10 cellular contexts compared by ENCODE assay signal in the genomic region with DNA sequence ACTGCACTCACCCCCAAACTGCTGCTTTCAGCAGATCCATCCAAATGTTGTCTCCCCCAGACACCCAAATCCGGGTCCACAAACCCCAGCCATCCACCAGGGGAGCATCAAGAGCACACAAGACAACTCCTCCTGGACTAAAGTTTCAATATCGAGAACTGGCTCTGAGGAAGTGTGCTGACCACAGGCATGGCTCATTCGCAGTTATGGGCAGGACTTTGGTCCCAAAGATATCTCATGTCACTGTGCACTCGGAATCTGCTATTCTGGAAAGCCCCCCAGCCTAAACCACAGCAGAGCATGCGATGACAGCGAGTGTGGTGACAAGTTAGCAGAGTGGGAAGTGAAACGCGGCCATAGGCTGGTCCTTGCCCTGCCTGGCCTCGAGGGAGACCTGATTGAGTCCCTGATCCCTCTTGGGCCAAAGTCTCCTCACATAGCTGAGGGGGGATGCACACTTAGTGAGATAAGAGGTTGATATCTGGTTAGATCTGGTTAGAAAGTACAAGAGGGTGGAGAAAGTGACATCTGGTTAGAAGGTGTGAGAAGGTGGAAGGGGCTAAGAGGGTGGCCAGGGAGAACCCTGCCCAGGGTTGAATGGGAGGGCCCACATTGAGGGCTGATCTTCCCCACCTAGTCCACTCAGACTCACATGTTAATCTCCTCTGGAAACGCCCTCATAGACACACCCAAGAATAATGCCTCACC.
DNase-seq lines count a peak whose midpoint lies in the region; ATAC-seq, FAIRE-seq and TF ChIP-seq lines count a peak whose summit lies in the region.
"Had no signal": no experiment of that assay in that cellular context is flagged by ENCODE, and none has a peak within 500 bp of the region (broad histone marks: within the 10 kb centered on the region; RNA-seq: fewer than 3 reads in every experiment).

No MANE protein-coding gene starts in this region.

- H3K27me3 ChIP-seq in CD4-positive, CD25-positive, alpha-beta regulatory T cell (ENCODE audit: control insufficient read depth, insufficient read depth, low read length): peaks cover 2% of the 10 kb centered on the region
- H3K27me3 ChIP-seq in K562 (ENCODE audit: control insufficient read depth in 2 of 2, insufficient read depth in 2 of 2, low read length in 2 of 2) (no peaks in the 10 kb centered on the region), HAP-1 (ENCODE audit: low read depth) (peaks cover 5% of the 10 kb centered on the region; the same call in 1 of the 2 replicates), MG63 (no peaks in the 10 kb centered on the region)

- peak overlapping the region in 1 of 2 experiments; percentile 55; a peak in 1 of 4 replicates for H3K9ac ChIP-seq in K562 (ENCODE audit: insufficient read depth in 1 of 2, low read depth in 2 of 2, low read length in 2 of 2)

- no peaks in the 10 kb centered on the region for H4K20me1 ChIP-seq in K562 (replicated peaks; ENCODE audit: control insufficient read depth, insufficient read depth, low read length)

- TF ChIP-seq RAD21 in K562 (CRISPR knock-in tag; conservative IDR thresholded peaks at IDR 0.05 in 1 of 2, IDR thresholded peaks at IDR 0.05 in 1 of 2): peak; percentile 53 to 61

- no peak for DNase-seq in CD4-positive, CD25-positive, alpha-beta regulatory T cell
- DNase-seq in K562 (ENCODE audit: extremely low read depth in 1 of 4, low spot score in 3 of 4) (peak in 1 of 4 experiments; percentile 58), HAP-1 (ENCODE audit: low spot score in 2 of 2) (no peak), MG63 (no peak), NCI-H146 treated with DMSO at 0.1 percent for 48 hours (lab: John Stamatoyannopoulos, UW; ENCODE audit: unreplicated experiment) (no peak), T1000 (lab: John Stamatoyannopoulos, UW) (no peak)
- DNase-seq: DMS53 had no signal

- CTCF ChIA-PET in K562 (lab: Yijun Ruan, JAX; ENCODE audit: low intra/inter-chr PET ratio): interaction anchor here (1.3 kb wide), 1 partner anchor 97 kb away, joined by 4 read pairs; no protein-coding TSS in a partner anchor

- no peak for TF ChIP-seq POLR2A in K562 (conservative IDR thresholded peaks at IDR 0.05)

- no peaks in the 10 kb centered on the region for H3K36me3 ChIP-seq in CD4-positive, CD25-positive, alpha-beta regulatory T cell (ENCODE audit: control insufficient read depth, insufficient read depth, low read length)
- no peaks in the 10 kb centered on the region for H3K36me3 ChIP-seq in K562 (ENCODE audit: control insufficient read depth, insufficient read depth, low read length)
- no peaks in the 10 kb centered on the region for H3K36me3 ChIP-seq in HAP-1 (replicated peaks)
- no peaks in the 10 kb centered on the region for H3K36me3 ChIP-seq in MG63

- no peak overlapping the region for H3K27ac Mint-ChIP-seq in CD4-positive, CD25-positive, alpha-beta regulatory T cell
- H3K27ac Mint-ChIP-seq: T-cell had no signal

- peaks cover 17% of the 10 kb centered on the region; the same call in 2 of the 3 replicates for H3K79me2 ChIP-seq in K562 (ENCODE audit: control insufficient read depth, insufficient read depth, low read length)

- TF ChIP-seq CTCF in K562 (IDR thresholded peaks at IDR 0.05 in 2 of 3, conservative IDR thresholded peaks at IDR 0.05 in 1 of 3; ENCODE audit: insufficient read depth in 2 of 3, low read depth in 1 of 3, low read length in 3 of 3): peak; percentile 52 to 60 (median 55)

- in situ Hi-C loops in K562 (cut with MboI) (no loop called here), HAP-1 (cut with MboI; ENCODE audit: low sequenced_read_pairs) (no loop called here)

- H3K9me1 ChIP-seq in K562 (ENCODE audit: control insufficient read depth, insufficient read depth, low read length): no peaks in the 10 kb centered on the region

- intact Hi-C loops in K562 (cut with micrococcal nuclease): no loop called here

- peaks cover 18% of the 10 kb centered on the region for H3K27me3 Mint-ChIP-seq in CD4-positive, CD25-positive, alpha-beta regulatory T cell

- no peak overlapping the region for H3K4me3 Mint-ChIP-seq in CD4-positive, CD25-positive, alpha-beta regulatory T cell
- H3K4me3 Mint-ChIP-seq: T-cell had no signal

- no peak overlapping the region for H3K4me3 ChIP-seq in CD4-positive, CD25-positive, alpha-beta regulatory T cell (ENCODE audit: low read depth, low read length)
- no peak overlapping the region for H3K4me3 ChIP-seq in K562
- H3K4me3 ChIP-seq in HAP-1: no peak overlapping the region
- no peak overlapping the region for H3K4me3 ChIP-seq in MG63

- H3K4me2 ChIP-seq in K562 (ENCODE audit: insufficient read depth, low read length): peak overlapping the region; percentile 19; the same call in 1 of the 2 replicates

- peaks cover 0 to 6% (median 0%) of the 10 kb centered on the region in 7 donors for H3K9me3 Mint-ChIP-seq in CD4-positive, CD25-positive, alpha-beta regulatory T cell

- no peak for TF ChIP-seq EP300 in K562 (IDR thresholded peaks at IDR 0.05; ENCODE audit: low read length)

- no peaks in the 10 kb centered on the region for H3K36me3 Mint-ChIP-seq in CD4-positive, CD25-positive, alpha-beta regulatory T cell
- H3K36me3 Mint-ChIP-seq: T-cell had no signal

- H2AFZ ChIP-seq in K562 (ENCODE audit: low read depth, low read length): peak overlapping the region; percentile 24

- FAIRE-seq in K562 (lab: Jason Lieb, UNC): no peak

- H3K4me1 Mint-ChIP-seq in CD4-positive, CD25-positive, alpha-beta regulatory T cell: no peaks in the 10 kb centered on the region
- H3K4me1 Mint-ChIP-seq: T-cell had no signal

- BruUV-seq in K562 (replicated peaks; lab: Mats Ljungman, UMichigan): no TSS peak

- no peaks in the 10 kb centered on the region for H3K9me3 ChIP-seq in CD4-positive, CD25-positive, alpha-beta regulatory T cell (ENCODE audit: control insufficient read depth in 2 of 2, low read length in 2 of 2)
- H3K9me3 ChIP-seq in K562 (replicated peaks; ENCODE audit: control insufficient read depth, insufficient read depth, low read depth, low read length): no peaks in the 10 kb centered on the region
- H3K9me3 ChIP-seq in HAP-1: no peaks in the 10 kb centered on the region
- H3K9me3 ChIP-seq in MG63: peaks cover 4% of the 10 kb centered on the region; the same call in 1 of the 2 replicates

- 31% methylated on average over 10 of the region's 10 CpGs for WGBS in K562 (ENCODE audit: insufficient coverage, low coverage, missing lambda C conversion rate)

- no peaks in the 10 kb centered on the region for H3K4me1 ChIP-seq in CD4-positive, CD25-positive, alpha-beta regulatory T cell (ENCODE audit: control insufficient read depth, insufficient read depth, low read length, poor library complexity, severe bottlenecking)
- peaks cover 12 to 31% of the 10 kb centered on the region in 2 experiments for H3K4me1 ChIP-seq in K562 (replicated peaks in 1 of 2; ENCODE audit: control insufficient read depth in 2 of 2, insufficient read depth in 2 of 2, low read length in 2 of 2)
- H3K4me1 ChIP-seq in HAP-1: no peaks in the 10 kb centered on the region

- no peak overlapping the region for H3K27ac ChIP-seq in CD4-positive, CD25-positive, alpha-beta regulatory T cell (ENCODE audit: insufficient read depth, low read length, poor library complexity, severe bottlenecking)
- H3K27ac ChIP-seq in K562 (ENCODE audit: extremely low read depth, low read depth, low read length): no peak overlapping the region

- POLR2A ChIA-PET in K562 (lab: Yijun Ruan, JAX): interaction anchor here (1.0 to 1.5 kb wide), 2 partner anchors 8 to 17 kb away, joined by 3 read pairs; no protein-coding TSS in a partner anchor

- ATAC-seq in CD4-positive, CD25-positive, alpha-beta regulatory T cell (ENCODE audit: low read depth in 2 of 2): peak; percentile 32 to 40
- ATAC-seq in GM19395 (IDR thresholded peaks at IDR 0.05; ENCODE audit: unreplicated experiment) (peak; percentile 75), HG03354 (IDR thresholded peaks at IDR 0.05; ENCODE audit: poor library complexity, severe bottlenecking, unreplicated experiment) (peak; percentile 88), K562 (peak; percentile 65)

TF ChIP-seq in K562, 482 proteins besides CTCF, POLR2A, EP300 and RAD21 (continues in another document):
- TF ChIP-seq, protein P1, sequence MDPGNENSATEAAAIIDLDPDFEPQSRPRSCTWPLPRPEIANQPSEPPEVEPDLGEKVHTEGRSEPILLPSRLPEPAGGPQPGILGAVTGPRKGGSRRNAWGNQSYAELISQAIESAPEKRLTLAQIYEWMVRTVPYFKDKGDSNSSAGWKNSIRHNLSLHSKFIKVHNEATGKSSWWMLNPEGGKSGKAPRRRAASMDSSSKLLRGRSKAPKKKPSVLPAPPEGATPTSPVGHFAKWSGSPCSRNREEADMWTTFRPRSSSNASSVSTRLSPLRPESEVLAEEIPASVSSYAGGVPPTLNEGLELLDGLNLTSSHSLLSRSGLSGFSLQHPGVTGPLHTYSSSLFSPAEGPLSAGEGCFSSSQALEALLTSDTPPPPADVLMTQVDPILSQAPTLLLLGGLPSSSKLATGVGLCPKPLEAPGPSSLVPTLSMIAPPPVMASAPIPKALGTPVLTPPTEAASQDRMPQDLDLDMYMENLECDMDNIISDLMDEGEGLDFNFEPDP (CRISPR knock-in tag; IDR thresholded peaks at IDR 0.05): 0 out of 2 replicates have a peak, but pooled peaks have one; percentile 26
- TF ChIP-seq, protein P2, sequence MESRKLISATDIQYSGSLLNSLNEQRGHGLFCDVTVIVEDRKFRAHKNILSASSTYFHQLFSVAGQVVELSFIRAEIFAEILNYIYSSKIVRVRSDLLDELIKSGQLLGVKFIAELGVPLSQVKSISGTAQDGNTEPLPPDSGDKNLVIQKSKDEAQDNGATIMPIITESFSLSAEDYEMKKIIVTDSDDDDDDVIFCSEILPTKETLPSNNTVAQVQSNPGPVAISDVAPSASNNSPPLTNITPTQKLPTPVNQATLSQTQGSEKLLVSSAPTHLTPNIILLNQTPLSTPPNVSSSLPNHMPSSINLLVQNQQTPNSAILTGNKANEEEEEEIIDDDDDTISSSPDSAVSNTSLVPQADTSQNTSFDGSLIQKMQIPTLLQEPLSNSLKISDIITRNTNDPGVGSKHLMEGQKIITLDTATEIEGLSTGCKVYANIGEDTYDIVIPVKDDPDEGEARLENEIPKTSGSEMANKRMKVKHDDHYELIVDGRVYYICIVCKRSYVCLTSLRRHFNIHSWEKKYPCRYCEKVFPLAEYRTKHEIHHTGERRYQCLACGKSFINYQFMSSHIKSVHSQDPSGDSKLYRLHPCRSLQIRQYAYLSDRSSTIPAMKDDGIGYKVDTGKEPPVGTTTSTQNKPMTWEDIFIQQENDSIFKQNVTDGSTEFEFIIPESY (CRISPR knock-in tag; IDR thresholded peaks at IDR 0.05): 0 out of 2 replicates have a peak, but pooled peaks have one; percentile 12
- peak; percentile 14 for TF ChIP-seq MEIS2 (IDR thresholded peaks at IDR 0.05; ENCODE audit: partially characterized antibody)
- peak; percentile 45; the same call in 1 of the 2 replicates for TF ChIP-seq DMBX1 (CRISPR knock-in tag; IDR thresholded peaks at IDR 0.05; ENCODE audit: borderline replicate concordance)
- TF ChIP-seq PHB (CRISPR knock-in tag; IDR thresholded peaks at IDR 0.05): peak; percentile 73; the same call in 1 of the 2 replicates
- TF ChIP-seq ZNF589 (CRISPR knock-in tag; IDR thresholded peaks at IDR 0.05; ENCODE audit: low read depth): 0 out of 2 replicates have a peak, but pooled peaks have one; percentile 43
- no peak for TF ChIP-seq ZNF717 (CRISPR knock-in tag; IDR thresholded peaks at IDR 0.05)
- peak; percentile 66; the same call in 1 of the 2 replicates for TF ChIP-seq NR4A1 (CRISPR knock-in tag; IDR thresholded peaks at IDR 0.05)
- no peak for TF ChIP-seq NR4A1 (tag; IDR thresholded peaks at IDR 0.05)

Comparison
In these comparisons a context has a peak if more than half of its experiments do, and no peak if none do; other contexts are left out.
1. ATAC-seq: peak in every context shown above with its lines; median percentile 88 in HG03354; 75 in GM19395; 65 in K562; 36 in CD4-positive, CD25-positive, alpha-beta regulatory T cell.